ENCODE assay signal across 23 cellular contexts in genomic region chr10:36089790-36090391, GRCh38.
"Had no signal": no experiment of that assay in that cellular context is flagged by ENCODE, and none has a peak within 500 bp of the region (broad histone marks: within the 10 kb centered on the region; RNA-seq: fewer than 3 reads in every experiment).

No MANE protein-coding gene starts in this region.

- H3K79me2 ChIP-seq: hepatocyte had no signal

- H3K4me2 ChIP-seq: hepatocyte had no signal

- H3K4me3 ChIP-seq: hepatocyte, pancreas, psoas muscle, skin epidermis, tibial artery had no signal

- H3K9me3 ChIP-seq: neutrophil, pancreas, psoas muscle, tibial artery had no signal

- H3K27ac ChIP-seq: hepatocyte, neutrophil, pancreas, psoas muscle, skin epidermis, tibial artery, VCaP had no signal

- H2AFZ ChIP-seq: hepatocyte had no signal

- H3K36me3 ChIP-seq: neutrophil, pancreas, tibial artery had no signal

- H3K27me3 ChIP-seq: hepatocyte, neutrophil, pancreas, tibial artery had no signal

- FAIRE-seq: pancreas had no signal

- ATAC-seq: activated CD4-positive, CD25-positive, alpha-beta regulatory T cell treated with anti-CD3 and anti-CD28 coated beads, Interleukin-2, amount 50 U/mL, for 24 hours; activated T-cell treated with anti-CD3 and anti-CD28 coated beads, Interleukin-2, amount 50 U/mL, for 72 hours; left lobe of liver; pancreas; psoas muscle; stimulated activated effector memory CD8-positive, alpha-beta T cell treated with anti-CD3 and anti-CD28 coated beads, Interleukin-12 subunit alpha, Interleukin-12 subunit beta, amount 100 ng/mL, for 72 hours; stimulated activated naive CD8-positive, alpha-beta T cell treated with anti-CD3 and anti-CD28 coated beads, Interleukin-15, amount 100 ng/mL, for 72 hours had no signal

- DNase-seq: activated CD4-positive, alpha-beta memory T cell treated with anti-CD3 and anti-CD28 coated beads, Interleukin-2, amount 10 ng/mL, durations not matched to agents 7 days and 5 days; activated CD4-positive, alpha-beta T cell treated with anti-CD3 and anti-CD28 coated beads, Interleukin-2, amount 10 ng/mL, durations not matched to agents 24 days and 14 days; activated effector memory CD4-positive, alpha-beta T cell treated with Interleukin-2 at 50 U/mL for 16 hours; activated naive CD4-positive, alpha-beta T cell treated with anti-CD3 and anti-CD28 coated beads, Interleukin-2, amount 10 ng/mL, durations not matched to agents 7 days and 5 days; activated T-cell treated with anti-CD3 and anti-CD28 coated beads, Interleukin-2, amount 50 U/mL, for 72 hours; caudate nucleus; effector CD4-positive, alpha-beta T cell; erythroblast; foreskin fibroblast; immature natural killer cell; pancreas; psoas muscle; right cardiac atrium; stimulated activated CD4-positive, alpha-beta T cell treated with anti-CD3 and anti-CD28 coated beads, Interleukin-2, amount 100 ng/mL, for 24 hours; stimulated activated naive CD8-positive, alpha-beta T cell treated with anti-CD3 and anti-CD28 coated beads, Interleukin-15, amount 100 ng/mL, for 72 hours; tibial artery had no signal

- H3K4me1 ChIP-seq: pancreas, psoas muscle had no signal
